In genomic region chr2:132668986-132669853, GRCh38 we compare ENCODE assay signal across 10 cellular contexts. TPM values are rescaled to one million over a fixed set of nuclear protein-coding genes. Genes with fewer than 3 reads are reported as not detected.
DNase-seq lines count a peak whose midpoint lies in the region; ATAC-seq and TF ChIP-seq lines count a peak whose summit lies in the region.
"Had no signal": no experiment of that assay in that cellular context is flagged by ENCODE, and none has a peak within 500 bp of the region (broad histone marks: within the 10 kb centered on the region; RNA-seq: fewer than 3 reads in every experiment).

No MANE protein-coding gene starts in this region.

- TF ChIP-seq CTCF in endodermal cell (conservative IDR thresholded peaks at IDR 0.05) (peak; percentile 55), mucosa of descending colon (IDR thresholded peaks at IDR 0.05) (no peak)

- no peaks in the 10 kb centered on the region for H3K4me1 ChIP-seq in endodermal cell (ENCODE audit: control insufficient read depth, insufficient read depth, low read length)
- peaks cover 12% of the 10 kb centered on the region for H3K4me1 ChIP-seq in mucosa of descending colon (ENCODE audit: low read depth)

- H3K4me3 Mint-ChIP-seq in endodermal cell = peak overlapping the region; percentile 59
- H3K4me3 Mint-ChIP-seq: activated naive CD4-positive, alpha-beta T cell treated with anti-CD3 and anti-CD28 coated beads, Interleukin-2, amount 50 U/mL, for 24 hours had no signal

- no peaks in the 10 kb centered on the region for H3K9me3 Mint-ChIP-seq in endodermal cell
- H3K9me3 Mint-ChIP-seq: activated naive CD4-positive, alpha-beta T cell treated with anti-CD3 and anti-CD28 coated beads, Interleukin-2, amount 50 U/mL, for 24 hours had no signal

- no peaks in the 10 kb centered on the region for H3K36me3 Mint-ChIP-seq in endodermal cell (ENCODE audit: low read depth)
- H3K36me3 Mint-ChIP-seq: activated naive CD4-positive, alpha-beta T cell treated with anti-CD3 and anti-CD28 coated beads, Interleukin-2, amount 50 U/mL, for 24 hours had no signal

- no peak overlapping the region for H3K9ac ChIP-seq in endodermal cell (ENCODE audit: extremely low read depth, low read length, poor library complexity, severe bottlenecking)

- 0 to 1% methylated on average over 20 to 78 of the region's 78 CpGs for WGBS in endodermal cell (ENCODE audit: insufficient coverage in 1 of 2, insufficient read length in 1 of 2), 2 experiments

- H3K27ac ChIP-seq in endodermal cell (ENCODE audit: low read depth, low read length) = no peak overlapping the region

- no peaks in the 10 kb centered on the region for H3K9me3 ChIP-seq in endodermal cell (ENCODE audit: control insufficient read depth, low read length)
- no peaks in the 10 kb centered on the region for H3K9me3 ChIP-seq in mucosa of descending colon

- H3K36me3 ChIP-seq in endodermal cell (ENCODE audit: control insufficient read depth, insufficient read depth, low read length) (peaks cover 9% of the 10 kb centered on the region), mucosa of descending colon (ENCODE audit: low read depth) (no peaks in the 10 kb centered on the region)

- H3K27ac Mint-ChIP-seq in endodermal cell = no peak overlapping the region
- H3K27ac Mint-ChIP-seq: activated naive CD4-positive, alpha-beta T cell treated with anti-CD3 and anti-CD28 coated beads, Interleukin-2, amount 50 U/mL, for 24 hours had no signal

- peaks cover 8% of the 10 kb centered on the region for H3K4me1 Mint-ChIP-seq in endodermal cell
- H3K4me1 Mint-ChIP-seq: activated naive CD4-positive, alpha-beta T cell treated with anti-CD3 and anti-CD28 coated beads, Interleukin-2, amount 50 U/mL, for 24 hours had no signal

- DNase-seq in AG20443 (ENCODE audit: low spot score) = peak; percentile 32
- DNase-seq in NCI-H1092 (lab: John Stamatoyannopoulos, UW) = peak; percentile 20
- DNase-seq in endodermal cell = peak; percentile 86
- DNase-seq in mucosa of descending colon = peak in 1 of 3 donors; percentile 52
- no peak for DNase-seq in effector CD8-positive, alpha-beta T cell (lab: John Stamatoyannopoulos, UW)
- DNase-seq in activated CD8-positive, alpha-beta memory T cell treated with anti-CD3 and anti-CD28 coated beads for 24 hours = no peak
- DNase-seq: MV-4-11 had no signal

- intact Hi-C loops in mucosa of descending colon (cut with DNase I, micrococcal nuclease) = no loop called here

- peaks cover 76% of the 10 kb centered on the region for H3K27me3 Mint-ChIP-seq in endodermal cell (ENCODE audit: insufficient read depth)

- peaks cover 31% of the 10 kb centered on the region for H3K27me3 ChIP-seq in endodermal cell (ENCODE audit: control insufficient read depth, insufficient read depth, low read length, poor library complexity, severe bottlenecking)

- H3K4me3 ChIP-seq in endodermal cell (ENCODE audit: low read length) (peak overlapping the region; percentile 89), mucosa of descending colon (no peak overlapping the region)

- ATAC-seq in mucosa of descending colon = peak; percentile 52
- no peak for ATAC-seq in HG02970 (IDR thresholded peaks at IDR 0.05; ENCODE audit: low FRiP score, unreplicated experiment)
- ATAC-seq in HG03520 (IDR thresholded peaks at IDR 0.05; ENCODE audit: unreplicated experiment) = no peak

RNA-seq across cellular contexts. Expression of gene LYPD1, which starts 0.8 kb away (rescaled TPM):
- total RNA-seq in endodermal cell (1 to 10 TPM; 2.0 to 2.4 TPM), mucosa of descending colon (1 to 10 TPM in 2 of 3 donors, not detected in 1; 1.8 to 3.2 TPM)
- polyA plus RNA-seq in endodermal cell (2013, experiment 1 of 2) = 39.1 TPM
- polyA plus RNA-seq in endodermal cell (2013, experiment 2 of 2) = 41.6 TPM

Comparison
In these comparisons a context has a peak if more than half of its experiments do, and no peak if none do; other contexts are left out.
1. DNase-seq: peak in AG20443 (single experiment), NCI-H1092 (single experiment) and endodermal cell (single experiment); none in effector CD8-positive, alpha-beta T cell (single experiment) and activated CD8-positive, alpha-beta memory T cell treated with anti-CD3 and anti-CD28 coated beads for 24 hours (single experiment).